ENCODE assay signal across 1 cellular context in the genomic region with DNA sequence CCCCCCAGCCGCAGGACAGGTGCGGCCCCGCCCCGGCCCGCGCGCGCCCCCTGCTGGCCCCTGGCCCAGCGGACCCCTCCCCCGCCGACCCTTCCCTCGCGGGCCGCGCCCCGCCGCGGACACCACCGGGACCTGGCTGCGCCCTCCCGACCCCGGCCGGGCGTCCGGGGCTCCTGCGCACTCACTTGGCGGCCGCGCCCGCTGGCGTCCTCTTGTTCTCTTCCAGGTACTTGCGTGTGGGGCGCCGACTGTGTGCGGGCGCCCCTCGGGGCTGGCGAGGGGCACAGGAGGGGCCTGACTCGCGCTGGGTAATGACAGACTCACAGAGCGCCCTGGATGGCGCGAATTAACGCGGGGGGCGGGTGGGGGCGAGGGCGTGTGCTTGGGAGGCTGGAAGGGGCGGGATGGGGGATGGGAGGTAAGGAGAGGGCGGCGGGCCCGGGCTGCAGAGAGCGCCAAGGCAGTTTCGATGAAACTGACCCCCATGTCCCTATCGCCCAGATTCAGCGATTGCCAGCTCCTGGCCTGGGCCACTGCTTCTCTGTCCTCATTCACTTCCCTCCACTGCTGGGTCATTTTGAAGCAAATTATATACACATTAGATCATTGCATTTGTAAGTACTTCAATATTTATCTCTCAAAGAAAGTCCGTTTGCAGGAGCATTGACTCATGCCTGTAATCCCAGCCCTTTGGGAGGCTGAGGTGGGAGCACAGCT.
TF ChIP-seq lines count a peak whose summit lies in the region.

No MANE protein-coding gene starts in this region.

TF ChIP-seq in HepG2, 621 proteins besides CTCF, POLR2A, EP300 and RAD21 (continued from another document and continues in another):
- TF ChIP-seq CERS6 (CRISPR knock-in tag; IDR thresholded peaks at IDR 0.05) = no peak
- 0 out of 2 replicates have a peak, but pooled peaks have one; percentile 16 for TF ChIP-seq POLR2G (IDR thresholded peaks at IDR 0.05; ENCODE audit: low read depth, low read length)
- TF ChIP-seq DMAP1 (CRISPR knock-in tag; IDR thresholded peaks at IDR 0.05) = peak; percentile 30; the same call in 1 of the 2 replicates
- TF ChIP-seq KLF16 (CRISPR knock-in tag; IDR thresholded peaks at IDR 0.05) = no peak
- no peak for TF ChIP-seq SYNCRIP (IDR thresholded peaks at IDR 0.05; ENCODE audit: insufficient read depth, low read depth, low read length)
- no peak for TF ChIP-seq SATB2 (CRISPR knock-in tag; IDR thresholded peaks at IDR 0.05)
- TF ChIP-seq, protein P1, sequence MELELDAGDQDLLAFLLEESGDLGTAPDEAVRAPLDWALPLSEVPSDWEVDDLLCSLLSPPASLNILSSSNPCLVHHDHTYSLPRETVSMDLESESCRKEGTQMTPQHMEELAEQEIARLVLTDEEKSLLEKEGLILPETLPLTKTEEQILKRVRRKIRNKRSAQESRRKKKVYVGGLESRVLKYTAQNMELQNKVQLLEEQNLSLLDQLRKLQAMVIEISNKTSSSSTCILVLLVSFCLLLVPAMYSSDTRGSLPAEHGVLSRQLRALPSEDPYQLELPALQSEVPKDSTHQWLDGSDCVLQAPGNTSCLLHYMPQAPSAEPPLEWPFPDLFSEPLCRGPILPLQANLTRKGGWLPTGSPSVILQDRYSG (CRISPR knock-in tag; IDR thresholded peaks at IDR 0.05) = no peak
- TF ChIP-seq, protein P2, sequence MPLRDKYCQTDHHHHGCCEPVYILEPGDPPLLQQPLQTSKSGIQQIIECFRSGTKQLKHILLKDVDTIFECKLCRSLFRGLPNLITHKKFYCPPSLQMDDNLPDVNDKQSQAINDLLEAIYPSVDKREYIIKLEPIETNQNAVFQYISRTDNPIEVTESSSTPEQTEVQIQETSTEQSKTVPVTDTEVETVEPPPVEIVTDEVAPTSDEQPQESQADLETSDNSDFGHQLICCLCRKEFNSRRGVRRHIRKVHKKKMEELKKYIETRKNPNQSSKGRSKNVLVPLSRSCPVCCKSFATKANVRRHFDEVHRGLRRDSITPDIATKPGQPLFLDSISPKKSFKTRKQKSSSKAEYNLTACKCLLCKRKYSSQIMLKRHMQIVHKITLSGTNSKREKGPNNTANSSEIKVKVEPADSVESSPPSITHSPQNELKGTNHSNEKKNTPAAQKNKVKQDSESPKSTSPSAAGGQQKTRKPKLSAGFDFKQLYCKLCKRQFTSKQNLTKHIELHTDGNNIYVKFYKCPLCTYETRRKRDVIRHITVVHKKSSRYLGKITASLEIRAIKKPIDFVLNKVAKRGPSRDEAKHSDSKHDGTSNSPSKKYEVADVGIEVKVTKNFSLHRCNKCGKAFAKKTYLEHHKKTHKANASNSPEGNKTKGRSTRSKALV (CRISPR knock-in tag; IDR thresholded peaks at IDR 0.05) = no peak
- no peak for TF ChIP-seq FOSL1 (CRISPR knock-in tag; IDR thresholded peaks at IDR 0.05; ENCODE audit: borderline replicate concordance)
- TF ChIP-seq, protein P3, sequence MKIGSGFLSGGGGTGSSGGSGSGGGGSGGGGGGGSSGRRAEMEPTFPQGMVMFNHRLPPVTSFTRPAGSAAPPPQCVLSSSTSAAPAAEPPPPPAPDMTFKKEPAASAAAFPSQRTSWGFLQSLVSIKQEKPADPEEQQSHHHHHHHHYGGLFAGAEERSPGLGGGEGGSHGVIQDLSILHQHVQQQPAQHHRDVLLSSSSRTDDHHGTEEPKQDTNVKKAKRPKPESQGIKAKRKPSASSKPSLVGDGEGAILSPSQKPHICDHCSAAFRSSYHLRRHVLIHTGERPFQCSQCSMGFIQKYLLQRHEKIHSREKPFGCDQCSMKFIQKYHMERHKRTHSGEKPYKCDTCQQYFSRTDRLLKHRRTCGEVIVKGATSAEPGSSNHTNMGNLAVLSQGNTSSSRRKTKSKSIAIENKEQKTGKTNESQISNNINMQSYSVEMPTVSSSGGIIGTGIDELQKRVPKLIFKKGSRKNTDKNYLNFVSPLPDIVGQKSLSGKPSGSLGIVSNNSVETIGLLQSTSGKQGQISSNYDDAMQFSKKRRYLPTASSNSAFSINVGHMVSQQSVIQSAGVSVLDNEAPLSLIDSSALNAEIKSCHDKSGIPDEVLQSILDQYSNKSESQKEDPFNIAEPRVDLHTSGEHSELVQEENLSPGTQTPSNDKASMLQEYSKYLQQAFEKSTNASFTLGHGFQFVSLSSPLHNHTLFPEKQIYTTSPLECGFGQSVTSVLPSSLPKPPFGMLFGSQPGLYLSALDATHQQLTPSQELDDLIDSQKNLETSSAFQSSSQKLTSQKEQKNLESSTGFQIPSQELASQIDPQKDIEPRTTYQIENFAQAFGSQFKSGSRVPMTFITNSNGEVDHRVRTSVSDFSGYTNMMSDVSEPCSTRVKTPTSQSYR (CRISPR knock-in tag; IDR thresholded peaks at IDR 0.05; ENCODE audit: borderline replicate concordance) = peak; percentile 35
- TF ChIP-seq FOSL2 (CRISPR knock-in tag; IDR thresholded peaks at IDR 0.05) = peak; percentile 50
- peak; percentile 22; the same call in 1 of the 3 replicates for TF ChIP-seq MXI1 (IDR thresholded peaks at IDR 0.05; ENCODE audit: borderline replicate concordance, low read depth, low read length)
- TF ChIP-seq TEAD3 (CRISPR knock-in tag; optimal IDR thresholded peaks at IDR 0.05; ENCODE audit: borderline replicate concordance) = no peak
- peak; percentile 25; the same call in 1 of the 2 replicates for TF ChIP-seq ZNF768 (CRISPR knock-in tag; IDR thresholded peaks at IDR 0.05)
- TF ChIP-seq, protein P4, sequence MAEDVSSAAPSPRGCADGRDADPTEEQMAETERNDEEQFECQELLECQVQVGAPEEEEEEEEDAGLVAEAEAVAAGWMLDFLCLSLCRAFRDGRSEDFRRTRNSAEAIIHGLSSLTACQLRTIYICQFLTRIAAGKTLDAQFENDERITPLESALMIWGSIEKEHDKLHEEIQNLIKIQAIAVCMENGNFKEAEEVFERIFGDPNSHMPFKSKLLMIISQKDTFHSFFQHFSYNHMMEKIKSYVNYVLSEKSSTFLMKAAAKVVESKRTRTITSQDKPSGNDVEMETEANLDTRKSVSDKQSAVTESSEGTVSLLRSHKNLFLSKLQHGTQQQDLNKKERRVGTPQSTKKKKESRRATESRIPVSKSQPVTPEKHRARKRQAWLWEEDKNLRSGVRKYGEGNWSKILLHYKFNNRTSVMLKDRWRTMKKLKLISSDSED (CRISPR knock-in tag; IDR thresholded peaks at IDR 0.05) = 0 out of 2 replicates have a peak, but pooled peaks have one; percentile 32
- 0 out of 2 replicates have a peak, but pooled peaks have one; percentile 21 for TF ChIP-seq CBX5 (CRISPR knock-in tag; IDR thresholded peaks at IDR 0.05; ENCODE audit: borderline replicate concordance)
- TF ChIP-seq, protein P5, sequence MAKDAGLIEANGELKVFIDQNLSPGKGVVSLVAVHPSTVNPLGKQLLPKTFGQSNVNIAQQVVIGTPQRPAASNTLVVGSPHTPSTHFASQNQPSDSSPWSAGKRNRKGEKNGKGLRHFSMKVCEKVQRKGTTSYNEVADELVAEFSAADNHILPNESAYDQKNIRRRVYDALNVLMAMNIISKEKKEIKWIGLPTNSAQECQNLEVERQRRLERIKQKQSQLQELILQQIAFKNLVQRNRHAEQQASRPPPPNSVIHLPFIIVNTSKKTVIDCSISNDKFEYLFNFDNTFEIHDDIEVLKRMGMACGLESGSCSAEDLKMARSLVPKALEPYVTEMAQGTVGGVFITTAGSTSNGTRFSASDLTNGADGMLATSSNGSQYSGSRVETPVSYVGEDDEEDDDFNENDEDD (CRISPR knock-in tag; IDR thresholded peaks at IDR 0.05; ENCODE audit: borderline replicate concordance) = peak; percentile 31; the same call in 1 of the 2 replicates
- TF ChIP-seq, protein P6, sequence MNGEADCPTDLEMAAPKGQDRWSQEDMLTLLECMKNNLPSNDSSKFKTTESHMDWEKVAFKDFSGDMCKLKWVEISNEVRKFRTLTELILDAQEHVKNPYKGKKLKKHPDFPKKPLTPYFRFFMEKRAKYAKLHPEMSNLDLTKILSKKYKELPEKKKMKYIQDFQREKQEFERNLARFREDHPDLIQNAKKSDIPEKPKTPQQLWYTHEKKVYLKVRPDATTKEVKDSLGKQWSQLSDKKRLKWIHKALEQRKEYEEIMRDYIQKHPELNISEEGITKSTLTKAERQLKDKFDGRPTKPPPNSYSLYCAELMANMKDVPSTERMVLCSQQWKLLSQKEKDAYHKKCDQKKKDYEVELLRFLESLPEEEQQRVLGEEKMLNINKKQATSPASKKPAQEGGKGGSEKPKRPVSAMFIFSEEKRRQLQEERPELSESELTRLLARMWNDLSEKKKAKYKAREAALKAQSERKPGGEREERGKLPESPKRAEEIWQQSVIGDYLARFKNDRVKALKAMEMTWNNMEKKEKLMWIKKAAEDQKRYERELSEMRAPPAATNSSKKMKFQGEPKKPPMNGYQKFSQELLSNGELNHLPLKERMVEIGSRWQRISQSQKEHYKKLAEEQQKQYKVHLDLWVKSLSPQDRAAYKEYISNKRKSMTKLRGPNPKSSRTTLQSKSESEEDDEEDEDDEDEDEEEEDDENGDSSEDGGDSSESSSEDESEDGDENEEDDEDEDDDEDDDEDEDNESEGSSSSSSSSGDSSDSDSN (CRISPR knock-in tag; IDR thresholded peaks at IDR 0.05) = peak; percentile 4
- peak; percentile 15; the same call in 1 of the 2 replicates for TF ChIP-seq HNF4A (CRISPR knock-in tag; IDR thresholded peaks at IDR 0.05)
- peak; percentile 61; the same call in 1 of the 2 replicates for TF ChIP-seq RBFOX2 (IDR thresholded peaks at IDR 0.05; ENCODE audit: low read depth, low read length)
- peak; percentile 49 for TF ChIP-seq IKZF4 (CRISPR knock-in tag; IDR thresholded peaks at IDR 0.05; ENCODE audit: borderline replicate concordance, low read depth, not compliant biosample characterization)
- TF ChIP-seq ZMAT3 (CRISPR knock-in tag; conservative IDR thresholded peaks at IDR 0.05) = 0 out of 2 replicates have a peak, but pooled peaks have one; percentile 54
- peak; percentile 43; the same call in 1 of the 2 replicates for TF ChIP-seq POLR2AphosphoS5 (IDR thresholded peaks at IDR 0.05; ENCODE audit: low read depth, low read length)
- 0 out of 2 replicates have a peak, but pooled peaks have one; percentile 31 for TF ChIP-seq ZNF788 (CRISPR knock-in tag; IDR thresholded peaks at IDR 0.05; ENCODE audit: borderline replicate concordance)
- peak; percentile 44; the same call in 1 of the 2 replicates for TF ChIP-seq GATAD2A (CRISPR knock-in tag; IDR thresholded peaks at IDR 0.05)
- 0 out of 2 replicates have a peak, but pooled peaks have one; percentile 47 for TF ChIP-seq ZNF235 (CRISPR knock-in tag; IDR thresholded peaks at IDR 0.05; ENCODE audit: borderline replicate concordance)
- TF ChIP-seq ZBTB2 (CRISPR knock-in tag; IDR thresholded peaks at IDR 0.05; ENCODE audit: low read depth) = peak; percentile 53; the same call in 1 of the 2 replicates
- TF ChIP-seq CBX2 (IDR thresholded peaks at IDR 0.05; ENCODE audit: low read depth, low read length) = no peak
- TF ChIP-seq CBX2 (CRISPR knock-in tag; IDR thresholded peaks at IDR 0.05; ENCODE audit: low read depth) = no peak
- TF ChIP-seq SOX13 (IDR thresholded peaks at IDR 0.05) = no peak
- TF ChIP-seq SOX13 (CRISPR knock-in tag; conservative IDR thresholded peaks at IDR 0.05 in 1 of 2, IDR thresholded peaks at IDR 0.05 in 1 of 2) = no peak
- no peak for TF ChIP-seq ZNF224 (CRISPR knock-in tag; IDR thresholded peaks at IDR 0.05)
- TF ChIP-seq, protein P7, sequence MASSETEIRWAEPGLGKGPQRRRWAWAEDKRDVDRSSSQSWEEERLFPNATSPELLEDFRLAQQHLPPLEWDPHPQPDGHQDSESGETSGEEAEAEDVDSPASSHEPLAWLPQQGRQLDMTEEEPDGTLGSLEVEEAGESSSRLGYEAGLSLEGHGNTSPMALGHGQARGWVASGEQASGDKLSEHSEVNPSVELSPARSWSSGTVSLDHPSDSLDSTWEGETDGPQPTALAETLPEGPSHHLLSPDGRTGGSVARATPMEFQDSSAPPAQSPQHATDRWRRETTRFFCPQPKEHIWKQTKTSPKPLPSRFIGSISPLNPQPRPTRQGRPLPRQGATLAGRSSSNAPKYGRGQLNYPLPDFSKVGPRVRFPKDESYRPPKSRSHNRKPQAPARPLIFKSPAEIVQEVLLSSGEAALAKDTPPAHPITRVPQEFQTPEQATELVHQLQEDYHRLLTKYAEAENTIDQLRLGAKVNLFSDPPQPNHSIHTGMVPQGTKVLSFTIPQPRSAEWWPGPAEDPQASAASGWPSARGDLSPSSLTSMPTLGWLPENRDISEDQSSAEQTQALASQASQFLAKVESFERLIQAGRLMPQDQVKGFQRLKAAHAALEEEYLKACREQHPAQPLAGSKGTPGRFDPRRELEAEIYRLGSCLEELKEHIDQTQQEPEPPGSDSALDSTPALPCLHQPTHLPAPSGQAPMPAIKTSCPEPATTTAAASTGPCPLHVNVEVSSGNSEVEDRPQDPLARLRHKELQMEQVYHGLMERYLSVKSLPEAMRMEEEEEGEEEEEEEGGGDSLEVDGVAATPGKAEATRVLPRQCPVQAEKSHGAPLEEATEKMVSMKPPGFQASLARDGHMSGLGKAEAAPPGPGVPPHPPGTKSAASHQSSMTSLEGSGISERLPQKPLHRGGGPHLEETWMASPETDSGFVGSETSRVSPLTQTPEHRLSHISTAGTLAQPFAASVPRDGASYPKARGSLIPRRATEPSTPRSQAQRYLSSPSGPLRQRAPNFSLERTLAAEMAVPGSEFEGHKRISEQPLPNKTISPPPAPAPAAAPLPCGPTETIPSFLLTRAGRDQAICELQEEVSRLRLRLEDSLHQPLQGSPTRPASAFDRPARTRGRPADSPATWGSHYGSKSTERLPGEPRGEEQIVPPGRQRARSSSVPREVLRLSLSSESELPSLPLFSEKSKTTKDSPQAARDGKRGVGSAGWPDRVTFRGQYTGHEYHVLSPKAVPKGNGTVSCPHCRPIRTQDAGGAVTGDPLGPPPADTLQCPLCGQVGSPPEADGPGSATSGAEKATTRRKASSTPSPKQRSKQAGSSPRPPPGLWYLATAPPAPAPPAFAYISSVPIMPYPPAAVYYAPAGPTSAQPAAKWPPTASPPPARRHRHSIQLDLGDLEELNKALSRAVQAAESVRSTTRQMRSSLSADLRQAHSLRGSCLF (CRISPR knock-in tag; IDR thresholded peaks at IDR 0.05; ENCODE audit: borderline replicate concordance) = no peak
